ENCODE assay signal across 8 cellular contexts in genomic region chr11:3947084-3947483, GRCh38.
DNase-seq lines count a peak whose midpoint lies in the region; ATAC-seq and TF ChIP-seq lines count a peak whose summit lies in the region.

No MANE protein-coding gene starts in this region.

- H2AFZ ChIP-seq in GM23338: no peak overlapping the region

- H3K9me3 ChIP-seq in testis: no peaks in the 10 kb centered on the region

- peak overlapping the region; percentile 48 for H3K4me3 ChIP-seq in Jurkat, Clone E6-1 (ENCODE audit: low read length)
- H3K4me3 ChIP-seq in testis (no peak overlapping the region), GM23338 (no peak overlapping the region)

- DNase-seq in EH (ENCODE audit: low read depth) (peak; percentile 75), GM20000 (ENCODE audit: low spot score) (peak; percentile 33), left kidney (ENCODE audit: low read depth, low spot score) (peak; percentile 74), testis (peak; percentile 39), NCI-H2227 (lab: John Stamatoyannopoulos, UW; ENCODE audit: unreplicated experiment) (no peak), GM23338 (ENCODE audit: low spot score) (no peak)
- DNase-seq in Jurkat, Clone E6-1 (ENCODE audit: low read depth, low spot score): peak; percentile 98

- H3K9me2 ChIP-seq in GM23338 (ENCODE audit: insufficient read depth): no peaks in the 10 kb centered on the region; the same call in 1 of the 2 replicates

- TF ChIP-seq CTCF in GM20000 (IDR thresholded peaks at IDR 0.05; ENCODE audit: extremely low read depth, missing control alignments) (no peak), testis (IDR thresholded peaks at IDR 0.05) (no peak), GM23338 (conservative IDR thresholded peaks at IDR 0.05; ENCODE audit: low read depth in 2 of 2) (no peak)

- H4K20me1 ChIP-seq in GM23338 (replicated peaks; ENCODE audit: insufficient read depth): no peaks in the 10 kb centered on the region

- H3K79me2 ChIP-seq in GM23338 (replicated peaks; ENCODE audit: insufficient read depth): no peaks in the 10 kb centered on the region

- H3K36me3 Mint-ChIP-seq in activated T-helper 17 cell treated with anti-CD3 and anti-CD28 coated beads, Interleukin-2, amount 50 U/mL, for 72 hours (ENCODE audit: low read depth): no peaks in the 10 kb centered on the region
- no peaks in the 10 kb centered on the region for H3K36me3 Mint-ChIP-seq in GM23338 (ENCODE audit: low read depth)

- H3K36me3 ChIP-seq in testis (ENCODE audit: low read depth, missing control alignments) (no peaks in the 10 kb centered on the region), GM23338 (ENCODE audit: insufficient read depth) (no peaks in the 10 kb centered on the region)

- no peaks in the 10 kb centered on the region for H3F3A ChIP-seq in GM23338 (replicated peaks; ENCODE audit: low read depth)

- peaks cover 28% of the 10 kb centered on the region for H3K4me1 ChIP-seq in testis
- H3K4me1 ChIP-seq in GM23338 (ENCODE audit: insufficient read depth): no peaks in the 10 kb centered on the region

- no peaks in the 10 kb centered on the region for H3K27me3 ChIP-seq in testis
- H3K27me3 ChIP-seq in GM23338 (ENCODE audit: insufficient read depth): no peaks in the 10 kb centered on the region

- no peaks in the 10 kb centered on the region for H3K9me3 Mint-ChIP-seq in activated T-helper 17 cell treated with anti-CD3 and anti-CD28 coated beads, Interleukin-2, amount 50 U/mL, for 72 hours
- H3K9me3 Mint-ChIP-seq in GM23338: no peaks in the 10 kb centered on the region; the same call in 2 of the 3 replicates

- no peak for TF ChIP-seq POLR2A in testis (IDR thresholded peaks at IDR 0.05)

- intact Hi-C loops in testis (cut with DNase I; ENCODE audit: low total_unique reads): no loop called here

- ATAC-seq in activated T-helper 17 cell treated with anti-CD3 and anti-CD28 coated beads, Interleukin-2, amount 50 U/mL, for 72 hours (replicated peaks): peak; percentile 84
- ATAC-seq in GM23338: no peak

- H3K27ac ChIP-seq in testis: peak overlapping the region; percentile 74 to 89
- H3K27ac ChIP-seq in GM23338 (ENCODE audit: low read depth): no peak overlapping the region

- no peaks in the 10 kb centered on the region for H3K27me3 Mint-ChIP-seq in activated T-helper 17 cell treated with anti-CD3 and anti-CD28 coated beads, Interleukin-2, amount 50 U/mL, for 72 hours
- peaks cover 2% of the 10 kb centered on the region for H3K27me3 Mint-ChIP-seq in GM23338 (ENCODE audit: insufficient read depth, low read depth, poor library complexity)

- H3K4me1 Mint-ChIP-seq in activated T-helper 17 cell treated with anti-CD3 and anti-CD28 coated beads, Interleukin-2, amount 50 U/mL, for 72 hours: peaks cover 78% of the 10 kb centered on the region
- H3K4me1 Mint-ChIP-seq in GM23338: peaks cover 8% of the 10 kb centered on the region

- WGBS in testis, 2 donors: 24 to 33% methylated on average over 1 of the region's 1 CpG

- H3K4me2 ChIP-seq in GM23338: no peak overlapping the region

- H3K4me3 Mint-ChIP-seq in activated T-helper 17 cell treated with anti-CD3 and anti-CD28 coated beads, Interleukin-2, amount 50 U/mL, for 72 hours: peak overlapping the region; percentile 62
- H3K4me3 Mint-ChIP-seq in GM23338: no peak overlapping the region

- H3K27ac Mint-ChIP-seq in activated T-helper 17 cell treated with anti-CD3 and anti-CD28 coated beads, Interleukin-2, amount 50 U/mL, for 72 hours: peak overlapping the region; percentile 87
- H3K27ac Mint-ChIP-seq in GM23338: no peak overlapping the region

TF ChIP-seq in GM23338, 12 proteins besides CTCF, POLR2A, EP300 and RAD21:
- TF ChIP-seq POLR2AphosphoS5 (IDR thresholded peaks at IDR 0.05; ENCODE audit: low read depth) (no peak), ZNF462 (CRISPR knock-in tag; IDR thresholded peaks at IDR 0.05) (no peak), ZNF114 (CRISPR knock-in tag; IDR thresholded peaks at IDR 0.05) (no peak)

Comparison
In these comparisons a context has a peak if more than half of its experiments do, and no peak if none do; other contexts are left out.
1. DNase-seq: peak in EH (single experiment), GM20000 (single experiment), Jurkat, Clone E6-1 (single experiment), left kidney (single experiment) and testis (single experiment); none in NCI-H2227 (single experiment) and GM23338 (single experiment).